20 cellular contexts compared by ENCODE assay signal in the genomic region with DNA sequence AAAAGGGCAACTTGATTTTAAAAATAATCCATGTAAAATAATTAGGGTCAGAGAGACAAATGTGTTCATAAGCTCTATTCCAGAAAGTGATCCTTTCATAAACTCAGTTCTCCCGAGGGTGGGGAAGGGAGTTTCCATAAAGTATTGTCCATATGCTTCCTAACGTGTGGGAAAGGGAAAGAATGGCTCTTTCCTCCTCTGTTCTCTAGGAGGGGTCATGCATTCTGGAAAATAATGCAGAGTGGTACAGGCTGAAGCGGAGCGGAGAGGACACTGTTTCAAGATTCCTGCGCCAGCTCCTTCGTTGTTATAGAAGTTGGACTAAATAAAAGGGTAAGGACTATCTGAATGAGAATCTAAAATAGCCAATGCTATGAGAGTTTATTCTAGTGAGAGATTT.
DNase-seq lines count a peak whose midpoint lies in the region; ATAC-seq and TF ChIP-seq lines count a peak whose summit lies in the region.
"Had no signal": no experiment of that assay in that cellular context is flagged by ENCODE, and none has a peak within 500 bp of the region (broad histone marks: within the 10 kb centered on the region; RNA-seq: fewer than 3 reads in every experiment).

No MANE protein-coding gene starts in this region.

- TF ChIP-seq CTCF in GM23338 (conservative IDR thresholded peaks at IDR 0.05; ENCODE audit: low read depth in 2 of 2) (no peak), brain (conservative IDR thresholded peaks at IDR 0.05) (no peak), gastrocnemius medialis (IDR thresholded peaks at IDR 0.05 in 4 of 5, conservative IDR thresholded peaks at IDR 0.05 in 1 of 5) (no peak), ascending aorta (IDR thresholded peaks at IDR 0.05) (no peak)

- H3F3A ChIP-seq in GM23338 (replicated peaks; ENCODE audit: low read depth), result no peaks in the 10 kb centered on the region

- H3K9me2 ChIP-seq in GM23338 (ENCODE audit: insufficient read depth), result no peaks in the 10 kb centered on the region

- no peak overlapping the region for H3K4me3 ChIP-seq in GM23338
- peak overlapping the region in 2 of 4 donors; percentile 16 to 19 for H3K4me3 ChIP-seq in gastrocnemius medialis
- H3K4me3 ChIP-seq in ascending aorta, result no peak overlapping the region
- H3K4me3 ChIP-seq: BLaER1 treated with 17β-estradiol and CSF1 and Interleukin-3, amounts not matched to agents 10 nM and 100 nM; sigmoid colon; upper lobe of left lung had no signal

- DNase-seq in GM23338 (ENCODE audit: low spot score), result no peak
- no peak for DNase-seq in left ventricle myocardium superior
- DNase-seq in gastrocnemius medialis, result no peak
- no peak for DNase-seq in ascending aorta (ENCODE audit: low spot score in 2 of 2)
- DNase-seq in amygdala (lab: John Stamatoyannopoulos, UW), result no peak
- no peak for DNase-seq in OCI-M1 (lab: John Stamatoyannopoulos, UW)
- DNase-seq: activated effector memory CD4-positive, alpha-beta T cell treated with anti-CD3 and anti-CD28 coated beads, Interleukin-2, amount 50 U/mL, for 16 hours; aorta; caudate nucleus; NCI-H146; NCI-H526; SHP77 treated with DMSO at 0.1 percent for 48 hours; sigmoid colon; upper lobe of left lung had no signal

- H3K79me2 ChIP-seq in GM23338 (replicated peaks; ENCODE audit: insufficient read depth), result no peaks in the 10 kb centered on the region

- no peaks in the 10 kb centered on the region for H3K9me3 ChIP-seq in gastrocnemius medialis
- no peaks in the 10 kb centered on the region for H3K9me3 ChIP-seq in ascending aorta
- H3K9me3 ChIP-seq: BLaER1 treated with 17β-estradiol and CSF1 and Interleukin-3, amounts not matched to agents 10 nM and 100 nM; sigmoid colon; upper lobe of left lung had no signal

- H3K4me1 Mint-ChIP-seq in GM23338, result peaks cover 36% of the 10 kb centered on the region
- H3K4me1 Mint-ChIP-seq in brain, result peaks cover 93% of the 10 kb centered on the region
- H3K4me1 Mint-ChIP-seq: IgD-negative memory B cell; stimulated activated effector memory CD8-positive, alpha-beta T cell treated with anti-CD3 and anti-CD28 coated beads, Interleukin-12 subunit alpha, Interleukin-12 subunit beta, amount 100 ng/mL, for 72 hours had no signal

- no peak overlapping the region for H3K27ac ChIP-seq in GM23338 (ENCODE audit: low read depth)
- H3K27ac ChIP-seq in gastrocnemius medialis, result peak overlapping the region; percentile 50 to 67 (median 62)
- H3K27ac ChIP-seq in ascending aorta, result peak overlapping the region in 1 of 2 donors; percentile 29
- H3K27ac ChIP-seq: BLaER1 treated with 17β-estradiol and CSF1 and Interleukin-3, amounts not matched to agents 10 nM and 100 nM had no signal

- peaks cover 23% of the 10 kb centered on the region for H3K4me1 ChIP-seq in GM23338 (ENCODE audit: insufficient read depth)
- H3K4me1 ChIP-seq in gastrocnemius medialis, result peaks cover 39 to 42% of the 10 kb centered on the region in 2 donors
- peaks cover 0 to 8% of the 10 kb centered on the region in 2 donors for H3K4me1 ChIP-seq in ascending aorta

- H3K27me3 Mint-ChIP-seq in GM23338 (ENCODE audit: insufficient read depth, low read depth, poor library complexity), result no peaks in the 10 kb centered on the region
- H3K27me3 Mint-ChIP-seq in brain, result no peaks in the 10 kb centered on the region
- H3K27me3 Mint-ChIP-seq: activated naive CD8-positive, alpha-beta T cell; IgD-negative memory B cell had no signal

- no peak overlapping the region for H3K4me3 Mint-ChIP-seq in GM23338
- peak overlapping the region in 3 of 5 experiments; percentile 15 to 30 (median 17) for H3K4me3 Mint-ChIP-seq in brain
- H3K4me3 Mint-ChIP-seq: activated naive CD8-positive, alpha-beta T cell; IgD-negative memory B cell; stimulated activated effector memory CD8-positive, alpha-beta T cell treated with anti-CD3 and anti-CD28 coated beads, Interleukin-12 subunit alpha, Interleukin-12 subunit beta, amount 100 ng/mL, for 72 hours had no signal

- H3K27me3 ChIP-seq in GM23338 (ENCODE audit: insufficient read depth) (no peaks in the 10 kb centered on the region), gastrocnemius medialis (no peaks in the 10 kb centered on the region), ascending aorta (no peaks in the 10 kb centered on the region)
- H3K27me3 ChIP-seq: BLaER1 treated with 17β-estradiol and CSF1 and Interleukin-3, amounts not matched to agents 10 nM and 100 nM; sigmoid colon; upper lobe of left lung had no signal

- H3K36me3 Mint-ChIP-seq in GM23338 (ENCODE audit: low read depth) (no peaks in the 10 kb centered on the region), brain (no peaks in the 10 kb centered on the region)
- H3K36me3 Mint-ChIP-seq: activated naive CD8-positive, alpha-beta T cell; IgD-negative memory B cell; stimulated activated effector memory CD8-positive, alpha-beta T cell treated with anti-CD3 and anti-CD28 coated beads, Interleukin-12 subunit alpha, Interleukin-12 subunit beta, amount 100 ng/mL, for 72 hours had no signal

- H2AFZ ChIP-seq in GM23338, result 0 out of 2 replicates have a peak overlapping the region, but pooled peaks have one; percentile 2

- ATAC-seq in GM23338, result no peak
- peak; percentile 33 for ATAC-seq in left ventricle myocardium superior
- no peak for ATAC-seq in gastrocnemius medialis
- ATAC-seq: stimulated activated effector memory CD8-positive, alpha-beta T cell treated with anti-CD3 and anti-CD28 coated beads, Interleukin-12 subunit alpha, Interleukin-12 subunit beta, amount 100 ng/mL, for 72 hours had no signal

- H3K27ac Mint-ChIP-seq in GM23338 (no peak overlapping the region), brain (peak overlapping the region in 4 of 5 experiments; percentile 67 to 83 (median 78))
- H3K27ac Mint-ChIP-seq: activated naive CD8-positive, alpha-beta T cell; IgD-negative memory B cell; progenitor cell of endocrine pancreas; stimulated activated effector memory CD8-positive, alpha-beta T cell treated with anti-CD3 and anti-CD28 coated beads, Interleukin-12 subunit alpha, Interleukin-12 subunit beta, amount 100 ng/mL, for 72 hours had no signal

- TF ChIP-seq POLR2A in gastrocnemius medialis (IDR thresholded peaks at IDR 0.05), result no peak

- H3K9me3 Mint-ChIP-seq in GM23338 (no peaks in the 10 kb centered on the region), brain (peaks cover 0 to 3% (median 0%) of the 10 kb centered on the region in 5 experiments)

- in situ Hi-C loops in gastrocnemius medialis (cut with MboI; ENCODE audit: low sequenced_read_pairs in 4 of 4), result loop anchor here in 3 of 4 donors (10.0 to 25.0 kb wide), 3 partner anchors 239 to 641 kb away; no protein-coding TSS in a partner anchor

- no peaks in the 10 kb centered on the region for H4K20me1 ChIP-seq in GM23338 (replicated peaks; ENCODE audit: insufficient read depth)
- H4K20me1 ChIP-seq: BLaER1 treated with 17β-estradiol and CSF1 and Interleukin-3, amounts not matched to agents 10 nM and 100 nM had no signal

- H3K36me3 ChIP-seq in GM23338 (ENCODE audit: insufficient read depth) (no peaks in the 10 kb centered on the region), gastrocnemius medialis (no peaks in the 10 kb centered on the region), ascending aorta (no peaks in the 10 kb centered on the region)
- H3K36me3 ChIP-seq: BLaER1 treated with 17β-estradiol and CSF1 and Interleukin-3, amounts not matched to agents 10 nM and 100 nM; sigmoid colon; upper lobe of left lung had no signal

- H3K4me2 ChIP-seq in GM23338, result no peak overlapping the region

- intact Hi-C loops in left ventricle myocardium superior (cut with micrococcal nuclease), result loop anchor here (10.0 kb wide), 1 partner anchor 239 kb away; no protein-coding TSS in a partner anchor
- intact Hi-C loops in gastrocnemius medialis (cut with DNase I; ENCODE audit: low total_unique reads), result loop anchor here (5.0 kb wide), 2 partner anchors 241 to 906 kb away; no protein-coding TSS in a partner anchor
- intact Hi-C loops in ascending aorta (cut with DNase I), result loop anchor here (5.0 kb wide), 2 partner anchors 116 to 906 kb away; no protein-coding TSS in a partner anchor

TF ChIP-seq in GM23338, 12 proteins besides CTCF, POLR2A, EP300 and RAD21:
- no peak for TF ChIP-seq EZH2phosphoT487 (IDR thresholded peaks at IDR 0.05; ENCODE audit: unreplicated experiment)
TF ChIP-seq in GM23338: peak in this region for 0.
